Comparison of ENCODE assay signal across 3 cellular contexts in genomic region chr4:182540496-182540895, GRCh38.
"Had no signal": no experiment of that assay in that cellular context is flagged by ENCODE, and none has a peak within 500 bp of the region (broad histone marks: within the 10 kb centered on the region; RNA-seq: fewer than 3 reads in every experiment).

No MANE protein-coding gene starts in this region.

- DNase-seq: GDM1, GF-D8 had no signal

- ATAC-seq: GM12878 had no signal

- H3K4me3 ChIP-seq: GM12878 had no signal
